In genomic region chr17:50148226-50149098, GRCh38 we compare ENCODE assay signal across 8 cellular contexts. TPM values are rescaled to one million over a fixed set of nuclear protein-coding genes. Genes with fewer than 3 reads are reported as not detected.
DNase-seq lines count a peak whose midpoint lies in the region; TF ChIP-seq lines count a peak whose summit lies in the region.

No MANE protein-coding gene starts in this region.

- H3K9me3 ChIP-seq in ascending aorta (no peaks in the 10 kb centered on the region), iPS DF 6.9 (ENCODE audit: control insufficient read depth, insufficient read depth, low read length) (no peaks in the 10 kb centered on the region), skeletal muscle tissue (ENCODE audit: control insufficient read depth in 3 of 3, low read length in 3 of 3) (no peaks in the 10 kb centered on the region)

- H3K36me3 ChIP-seq in ACC112 (ENCODE audit: insufficient read depth, low read length): peaks cover 4% of the 10 kb centered on the region; the same call in 1 of the 2 replicates
- peaks cover 19 to 21% of the 10 kb centered on the region in 2 donors for H3K36me3 ChIP-seq in ascending aorta
- peaks cover 3% of the 10 kb centered on the region; the same call in 1 of the 2 replicates for H3K36me3 ChIP-seq in iPS DF 6.9 (ENCODE audit: control insufficient read depth, insufficient read depth, low read length)
- H3K36me3 ChIP-seq in skeletal muscle tissue (ENCODE audit: control insufficient read depth in 3 of 3, insufficient read depth in 3 of 3, low read length in 3 of 3): peaks cover 4 to 19% (median 17%) of the 10 kb centered on the region in 3 donors

- H3K27ac ChIP-seq in ACC112 (ENCODE audit: low read depth, low read length) (peak overlapping the region; percentile 69), ascending aorta (peak overlapping the region; percentile 89 to 93), iPS DF 6.9 (ENCODE audit: low read length) (no peak overlapping the region), skeletal muscle tissue (ENCODE audit: low read depth, low read length) (peak overlapping the region; percentile 81)

- no peak overlapping the region for H2AFZ ChIP-seq in ACC112 (ENCODE audit: low read length, unreplicated experiment)

- H3K4me3 ChIP-seq in ACC112 (ENCODE audit: low read depth, low read length) (peak overlapping the region; percentile 95), ascending aorta (peak overlapping the region; percentile 73 to 76), iPS DF 6.9 (ENCODE audit: low read length) (peak overlapping the region; percentile 28; the same call in 1 of the 2 replicates), skeletal muscle tissue (ENCODE audit: low read length in 3 of 3) (peak overlapping the region; percentile 69 to 81 (median 76))

- H3K79me2 ChIP-seq in ACC112 (ENCODE audit: control insufficient read depth, insufficient read depth, low read length, unreplicated experiment): peaks cover 61% of the 10 kb centered on the region

- H3K4me1 ChIP-seq in ACC112 (ENCODE audit: control insufficient read depth, insufficient read depth, low read length, unreplicated experiment) (peaks cover 40% of the 10 kb centered on the region), ascending aorta (peaks cover 27 to 43% of the 10 kb centered on the region in 2 donors), iPS DF 6.9 (ENCODE audit: control insufficient read depth, insufficient read depth, low read length) (peaks cover 5% of the 10 kb centered on the region), skeletal muscle tissue (ENCODE audit: control insufficient read depth in 3 of 3, insufficient read depth in 3 of 3, low read length in 3 of 3) (peaks cover 62 to 78% (median 66%) of the 10 kb centered on the region in 3 donors)

- intact Hi-C loops in ascending aorta (cut with DNase I): loop anchor here (5.0 kb wide), 3 partner anchors 36 to 51 kb away; partner anchors contain the start of gene PDK2

- DNase-seq in GM19238 (ENCODE audit: insufficient read length, low spot score) (peak; percentile 83), HT-29 (ENCODE audit: low spot score) (peak; percentile 74), T-helper 22 cell (ENCODE audit: low read depth) (peak; percentile 82), ascending aorta (ENCODE audit: low spot score in 2 of 2) (peak; percentile 52 to 82), iPS DF 6.9 (ENCODE audit: low read depth, low spot score) (no peak), NCI-H1436 treated with DMSO at 0.1 percent for 48 hours (lab: John Stamatoyannopoulos, UW) (no peak)

- WGBS in iPS DF 6.9 (ENCODE audit: insufficient coverage, insufficient read length): no CpG with 5 or more reads among the region's 27 CpGs

- no peaks in the 10 kb centered on the region for H3K27me3 ChIP-seq in ACC112 (ENCODE audit: insufficient read depth, low read length)
- H3K27me3 ChIP-seq in ascending aorta: no peaks in the 10 kb centered on the region
- H3K27me3 ChIP-seq in iPS DF 6.9 (ENCODE audit: control insufficient read depth, insufficient read depth, low read length): peaks cover 2% of the 10 kb centered on the region; the same call in 1 of the 2 replicates
- no peaks in the 10 kb centered on the region for H3K27me3 ChIP-seq in skeletal muscle tissue (ENCODE audit: control insufficient read depth in 3 of 3, insufficient read depth in 3 of 3, low read length in 3 of 3)

- peak in 2 of 3 experiments; percentile 9 to 28 for TF ChIP-seq CTCF in ascending aorta (IDR thresholded peaks at IDR 0.05)

- H3K9ac ChIP-seq in skeletal muscle tissue (ENCODE audit: low read depth in 1 of 3, low read length in 3 of 3): peak overlapping the region; percentile 63 to 84 (median 81)

RNA-seq across cellular contexts. Expression of gene PPP1R9B, which starts 2.0 kb away (rescaled TPM):
- 38.7 and 54.6 TPM in 2 replicates for total RNA-seq in HT-29 (2014; rRNA removed; shearing (Covaris generic))
- total RNA-seq in ascending aorta (63.5 TPM), skeletal muscle tissue (19.3 TPM)

RNA-seq across cellular contexts. Expression of gene SGCA, which starts 17.3 kb away (rescaled TPM):
- not detected in 2 replicates for total RNA-seq in HT-29 (2014; rRNA removed; shearing (Covaris generic))
- total RNA-seq in ascending aorta (78.5 TPM), skeletal muscle tissue (158 TPM)

RNA-seq across cellular contexts. Expression of gene SAMD14, which starts 18.5 kb away (rescaled TPM):
- total RNA-seq in HT-29 (2014; rRNA removed; shearing (Covaris generic)): 1.9 and 3.4 TPM in 2 replicates
- total RNA-seq in ascending aorta (3.2 TPM), skeletal muscle tissue (1.0 TPM)

RNA-seq across cellular contexts. Expression of gene COL1A1, which starts 53.0 kb away (rescaled TPM):
- 0.38 and 0.83 TPM in 2 replicates for total RNA-seq in HT-29 (2014; rRNA removed; shearing (Covaris generic))
- total RNA-seq in ascending aorta (547 TPM), skeletal muscle tissue (3,450 TPM)

RNA-seq across cellular contexts. Expression of gene PDK2, which starts 53.3 kb away (rescaled TPM):
- total RNA-seq in HT-29 (2014; rRNA removed; shearing (Covaris generic)): 31.3 and 31.9 TPM in 2 replicates
- total RNA-seq in ascending aorta (73.5 TPM), skeletal muscle tissue (18.8 TPM)

Comparison
In these comparisons a context has a peak if more than half of its experiments do, and no peak if none do; other contexts are left out.
1. H3K4me3 ChIP-seq: peak in every context shown above with its lines; median percentile 95 in ACC112; 76 in skeletal muscle tissue; 74 in ascending aorta; 28 in iPS DF 6.9.
2. DNase-seq: peak in GM19238 (single experiment), HT-29 (single experiment), T-helper 22 cell (single experiment) and ascending aorta (2 of 2); none in iPS DF 6.9 (single experiment) and NCI-H1436 treated with DMSO at 0.1 percent for 48 hours (single experiment).
3. RNA of gene SGCA, which starts 17.3 kb away (total RNA-seq): 158 TPM in skeletal muscle tissue (single experiment) and 78.5 TPM in ascending aorta (single experiment); not detected in HT-29; every median in the first group is over 10 times any median in the second.